28 cellular contexts compared by ENCODE assay signal in genomic region chr9:35685506-35685905, GRCh38. TPM values are rescaled to one million over a fixed set of nuclear protein-coding genes. Genes with fewer than 3 reads are reported as not detected.
A peak's percentile ranks its signal among the peaks of the same experiment; 100 is the strongest.
DNase-seq lines count a peak whose midpoint lies in the region; ATAC-seq and TF ChIP-seq lines count a peak whose summit lies in the region.
"Had no signal": no experiment of that assay in that cellular context is flagged by ENCODE, and none has a peak within 500 bp of the region (broad histone marks: within the 10 kb centered on the region; RNA-seq: fewer than 3 reads in every experiment).

No MANE protein-coding gene starts in this region.

- H3K4me3 ChIP-seq in heart left ventricle (peak overlapping the region in 4 of 12 donors; percentile 28 to 91 (median 75)), psoas muscle (peak overlapping the region; percentile 100), aorta (ENCODE audit: low read length in 2 of 2) (peak overlapping the region; percentile 6 to 7)
- H3K4me3 ChIP-seq: BLaER1, lung had no signal

- H3K4me3 Mint-ChIP-seq in glutamatergic neuron (ENCODE audit: unreplicated experiment), result no peak overlapping the region
- H3K4me3 Mint-ChIP-seq: activated B cell treated with CpG ODN at 0.5 μM for 24 hours; activated CD4-positive, alpha-beta memory T cell treated with anti-CD3 and anti-CD28 coated beads, Interleukin-2, amount 10 ng/mL, durations not matched to agents 7 days and 5 days; central memory CD8-positive, alpha-beta T cell; T-helper 2 cell treated with Interferon-gamma antibody and Interleukin-4, amounts not matched to agents 5 μg/mL and 100 μg/mL, for 36 hours had no signal

- H3K27me3 Mint-ChIP-seq in glutamatergic neuron (ENCODE audit: unreplicated experiment), result peaks cover 10% of the 10 kb centered on the region
- H3K27me3 Mint-ChIP-seq: activated B cell treated with CpG ODN at 0.5 μM for 24 hours; activated CD4-positive, alpha-beta memory T cell treated with anti-CD3 and anti-CD28 coated beads, Interleukin-2, amount 10 ng/mL, durations not matched to agents 7 days and 5 days; central memory CD8-positive, alpha-beta T cell had no signal

- H3K9me3 ChIP-seq in heart left ventricle (no peaks in the 10 kb centered on the region), psoas muscle (no peaks in the 10 kb centered on the region), aorta (ENCODE audit: control insufficient read depth, low read length) (no peaks in the 10 kb centered on the region)
- H3K9me3 ChIP-seq: BLaER1, SK-N-SH, upper lobe of left lung had no signal

- TF ChIP-seq CTCF in heart left ventricle (IDR thresholded peaks at IDR 0.05) (no peak), psoas muscle (IDR thresholded peaks at IDR 0.05) (no peak), glutamatergic neuron (IDR thresholded peaks at IDR 0.05; ENCODE audit: partially characterized antibody, unreplicated experiment) (no peak)

- 68 to 80% (median 72%) methylated on average over 13 of the region's 13 CpGs for WGBS in heart left ventricle, 4 donors
- WGBS in psoas muscle, 3 donors, result 52 to 55% (median 55%) methylated on average over 12 to 13 of the region's 13 CpGs
- WGBS in aorta, 2 donors, result 16 to 29% methylated on average over 13 of the region's 13 CpGs

- H3K4me1 ChIP-seq in heart left ventricle (peaks cover 2 to 45% (median 22%) of the 10 kb centered on the region in 12 donors), psoas muscle (peaks cover 27% of the 10 kb centered on the region), aorta (ENCODE audit: control insufficient read depth in 1 of 2, insufficient read depth in 2 of 2, low read length in 2 of 2) (no peaks in the 10 kb centered on the region)

- DNase-seq in heart left ventricle (no peak), cardiac septum (ENCODE audit: low spot score) (no peak), left kidney (ENCODE audit: low read depth, low spot score) (peak; percentile 21), psoas muscle (no peak), aorta (peak in 1 of 2 donors; percentile 72), glutamatergic neuron (no peak), NCI-H226 (no peak)
- DNase-seq: activated B cell treated with CpG ODN at 0.5 μM for 24 hours; activated CD4-positive, alpha-beta memory T cell treated with anti-CD3 and anti-CD28 coated beads, Interleukin-2, amount 10 ng/mL, durations not matched to agents 7 days and 5 days; activated gamma-delta T cell treated with Interleukin-2 at 50 U/mL for 16 hours; activated T-cell treated with anti-CD3 and anti-CD28 coated beads for 4 hours; head of caudate nucleus; NCI-H2029; NCI-H446 treated with DMSO at 0.1 percent for 48 hours; NK-92 treated with Interleukin-12 subunit alpha and Interleukin-12 subunit beta, amount 100 ng/mL, for 24 hours; SK-N-SH; stimulated activated CD4-positive, alpha-beta T cell treated with anti-CD3 and anti-CD28 coated beads, Interleukin-1b, Interleukin-23, amount 100 ng/mL, for 48 hours; stimulated activated naive CD4-positive, alpha-beta T cell had no signal

- H3K27ac Mint-ChIP-seq in glutamatergic neuron (ENCODE audit: unreplicated experiment), result no peak overlapping the region
- H3K27ac Mint-ChIP-seq: activated B cell treated with CpG ODN at 0.5 μM for 24 hours; activated CD4-positive, alpha-beta memory T cell treated with anti-CD3 and anti-CD28 coated beads, Interleukin-2, amount 10 ng/mL, durations not matched to agents 7 days and 5 days; T-helper 2 cell treated with Interferon-gamma antibody and Interleukin-4, amounts not matched to agents 5 μg/mL and 100 μg/mL, for 36 hours had no signal

- H3K4me1 Mint-ChIP-seq in glutamatergic neuron (ENCODE audit: low read depth, unreplicated experiment), result peaks cover 30% of the 10 kb centered on the region

- no peaks in the 10 kb centered on the region for H3K36me3 Mint-ChIP-seq in glutamatergic neuron (ENCODE audit: unreplicated experiment)

- TF ChIP-seq POLR2A in heart left ventricle (IDR thresholded peaks at IDR 0.05), result no peak

- peaks cover 12% of the 10 kb centered on the region for H3K9me3 Mint-ChIP-seq in glutamatergic neuron (ENCODE audit: unreplicated experiment)
- H3K9me3 Mint-ChIP-seq: activated B cell treated with CpG ODN at 0.5 μM for 24 hours; activated CD4-positive, alpha-beta memory T cell treated with anti-CD3 and anti-CD28 coated beads, Interleukin-2, amount 10 ng/mL, durations not matched to agents 7 days and 5 days; central memory CD8-positive, alpha-beta T cell; T-helper 2 cell treated with Interferon-gamma antibody and Interleukin-4, amounts not matched to agents 5 μg/mL and 100 μg/mL, for 36 hours had no signal

- H3K27ac ChIP-seq in heart left ventricle, result peak overlapping the region in 9 of 12 donors; percentile 36 to 98 (median 97)
- H3K27ac ChIP-seq in psoas muscle, result peak overlapping the region; percentile 100
- H3K27ac ChIP-seq in aorta (ENCODE audit: low read depth in 1 of 2, low read length in 2 of 2), result peak overlapping the region in 1 of 2 donors; percentile 66
- H3K27ac ChIP-seq: BLaER1, KMS-11 had no signal

- peaks cover 0 to 47% (median 38%) of the 10 kb centered on the region in 9 donors for H3K36me3 ChIP-seq in heart left ventricle
- H3K36me3 ChIP-seq in psoas muscle (ENCODE audit: insufficient read depth in 1 of 2, low read depth in 1 of 2), result peaks cover 0 to 52% of the 10 kb centered on the region in 2 donors
- peaks cover 0 to 26% of the 10 kb centered on the region in 2 donors for H3K36me3 ChIP-seq in aorta (ENCODE audit: control insufficient read depth in 1 of 2, insufficient read depth in 2 of 2, low read length in 1 of 2)

- ATAC-seq in heart left ventricle, result no peak
- ATAC-seq in psoas muscle, result no peak
- no peak for ATAC-seq in aorta (ENCODE audit: low FRiP score)
- no peak for ATAC-seq in GM21529 (IDR thresholded peaks at IDR 0.05; ENCODE audit: unreplicated experiment)
- ATAC-seq: Panc1 had no signal

- intact Hi-C loops in heart left ventricle (cut with DNase I), result loop anchor here in 3 of 10 donors (5.0 kb wide), 2 partner anchors 38 to 42 kb away; no protein-coding TSS in a partner anchor
- intact Hi-C loops in cardiac septum (cut with DNase I), result no loop called here
- intact Hi-C loops in psoas muscle (cut with DNase I), result loop anchor here in 1 of 2 donors (2.0 kb wide), 1 partner anchor 23 kb away; no protein-coding TSS in a partner anchor
- intact Hi-C loops in aorta (cut with DNase I), result no loop called here

- H3K27me3 ChIP-seq in heart left ventricle (no peaks in the 10 kb centered on the region), psoas muscle (ENCODE audit: insufficient read depth in 3 of 3, low read length in 2 of 3) (no peaks in the 10 kb centered on the region), aorta (ENCODE audit: control insufficient read depth in 1 of 2, insufficient read depth in 2 of 2, low read length in 1 of 2) (no peaks in the 10 kb centered on the region)
- H3K27me3 ChIP-seq: BLaER1, upper lobe of left lung had no signal

RNA-seq across cellular contexts. Expression of gene TPM2, which starts 4.2 kb away (rescaled TPM):
- 1,000 to 10,000 TPM in 3 of 9 donors, 100 to 1,000 TPM in 6; 621 to 1,314 (median 858) TPM for total RNA-seq in heart left ventricle
- polyA plus RNA-seq in heart left ventricle, result 1,000 to 10,000 TPM in 1 of 2 donors, 100 to 1,000 TPM in 1; 761 to 2,450 TPM
- 690 TPM for total RNA-seq in cardiac septum
- total RNA-seq in psoas muscle, result over 10,000 TPM in 1 of 4 donors, 1,000 to 10,000 TPM in 3; 6,047 to 11,456 (median 7,939) TPM
- over 10,000 TPM in 2 of 3 donors, 1,000 to 10,000 TPM in 1; 6,654 to 16,334 (median 13,470) TPM for polyA plus RNA-seq in psoas muscle
- 1,000 to 10,000 TPM; 1,614 to 5,973 TPM for total RNA-seq in aorta
- 1,000 to 10,000 TPM; 7,224 to 9,377 TPM for polyA plus RNA-seq in aorta
- total RNA-seq in glutamatergic neuron (ENCODE audit: unreplicated experiment), result 188 TPM

RNA-seq across cellular contexts. Expression of gene CA9, which starts 11.8 kb away (rescaled TPM):
- 10 to 100 TPM in 1 of 9 donors, 1 to 10 TPM in 1, under 1 TPM in 1, not detected in 6; 0.47 to 13.9 (median 2.3) TPM for total RNA-seq in heart left ventricle
- polyA plus RNA-seq in heart left ventricle, result under 1 TPM; 0.23 to 0.54 TPM
- 0.48 TPM for total RNA-seq in cardiac septum
- not detected for total RNA-seq in psoas muscle
- under 1 TPM; 0.03 to 0.49 (median 0.05) TPM for polyA plus RNA-seq in psoas muscle
- total RNA-seq in aorta, result 1 to 10 TPM; 4.3 to 8.8 TPM
- under 1 TPM in 1 of 2 donors, not detected in 1; 0.79 TPM for polyA plus RNA-seq in aorta
- total RNA-seq in glutamatergic neuron (ENCODE audit: unreplicated experiment), result not detected
- total RNA-seq: A172, activated B cell treated with CpG ODN at 0.5 μM for 24 hours, myocyte had no signal

RNA-seq across cellular contexts. Expression of gene ARHGEF39, which starts 20.5 kb away (rescaled TPM):
- total RNA-seq in heart left ventricle (1 to 10 TPM in 1 of 9 donors, under 1 TPM in 8; 0.11 to 1.2 (median 0.27) TPM), cardiac septum (0.48 TPM), psoas muscle (under 1 TPM in 3 of 4 donors, not detected in 1; 0.07 to 0.21 (median 0.10) TPM), aorta (1 to 10 TPM in 1 of 2 donors, under 1 TPM in 1; 0.75 to 1.7 TPM), glutamatergic neuron (ENCODE audit: unreplicated experiment) (2.6 TPM)
- polyA plus RNA-seq in heart left ventricle (under 1 TPM; 0.12 to 0.30 TPM), psoas muscle (under 1 TPM; 0.20 to 0.79 (median 0.29) TPM), aorta (1 to 10 TPM in 1 of 2 donors, under 1 TPM in 1; 0.25 to 1.8 TPM)
- total RNA-seq: myocyte had no signal

RNA-seq across cellular contexts. Expression of gene CCDC107, which starts 27.4 kb away (rescaled TPM):
- 10 to 100 TPM; 35.5 to 78.5 (median 43.8) TPM for total RNA-seq in heart left ventricle
- polyA plus RNA-seq in heart left ventricle, result 100 to 1,000 TPM in 1 of 2 donors, 10 to 100 TPM in 1; 70.1 to 116 TPM
- total RNA-seq in cardiac septum, result 47.7 TPM
- 10 to 100 TPM; 15.4 to 39.4 (median 27.5) TPM for total RNA-seq in psoas muscle
- 10 to 100 TPM; 21.5 to 49.4 (median 36.3) TPM for polyA plus RNA-seq in psoas muscle
- 10 to 100 TPM; 53.7 to 79.6 TPM for total RNA-seq in aorta
- polyA plus RNA-seq in aorta, result 100 to 1,000 TPM in 1 of 2 donors, 10 to 100 TPM in 1; 65.7 to 224 TPM
- total RNA-seq in glutamatergic neuron (ENCODE audit: unreplicated experiment), result 32.5 TPM

RNA-seq across cellular contexts. Expression of gene RMRP, which starts 27.7 kb away (rescaled TPM):
- total RNA-seq in heart left ventricle (over 10,000 TPM in 3 of 9 donors, 1,000 to 10,000 TPM in 5, 100 to 1,000 TPM in 1; 462 to 18,741 (median 5,764) TPM), cardiac septum (10,677 TPM), psoas muscle (over 10,000 TPM in 1 of 4 donors, 1,000 to 10,000 TPM in 3; 3,787 to 10,280 (median 6,744) TPM), aorta (over 10,000 TPM; 14,949 to 16,694 TPM), glutamatergic neuron (ENCODE audit: unreplicated experiment) (35,708 TPM)
- polyA plus RNA-seq in heart left ventricle (100 to 1,000 TPM; 118 to 429 TPM), psoas muscle (10 to 100 TPM in 1 of 3 donors, not detected in 2; 26.8 TPM), aorta (not detected)
